29 cellular contexts compared by ENCODE assay signal in the genomic region with DNA sequence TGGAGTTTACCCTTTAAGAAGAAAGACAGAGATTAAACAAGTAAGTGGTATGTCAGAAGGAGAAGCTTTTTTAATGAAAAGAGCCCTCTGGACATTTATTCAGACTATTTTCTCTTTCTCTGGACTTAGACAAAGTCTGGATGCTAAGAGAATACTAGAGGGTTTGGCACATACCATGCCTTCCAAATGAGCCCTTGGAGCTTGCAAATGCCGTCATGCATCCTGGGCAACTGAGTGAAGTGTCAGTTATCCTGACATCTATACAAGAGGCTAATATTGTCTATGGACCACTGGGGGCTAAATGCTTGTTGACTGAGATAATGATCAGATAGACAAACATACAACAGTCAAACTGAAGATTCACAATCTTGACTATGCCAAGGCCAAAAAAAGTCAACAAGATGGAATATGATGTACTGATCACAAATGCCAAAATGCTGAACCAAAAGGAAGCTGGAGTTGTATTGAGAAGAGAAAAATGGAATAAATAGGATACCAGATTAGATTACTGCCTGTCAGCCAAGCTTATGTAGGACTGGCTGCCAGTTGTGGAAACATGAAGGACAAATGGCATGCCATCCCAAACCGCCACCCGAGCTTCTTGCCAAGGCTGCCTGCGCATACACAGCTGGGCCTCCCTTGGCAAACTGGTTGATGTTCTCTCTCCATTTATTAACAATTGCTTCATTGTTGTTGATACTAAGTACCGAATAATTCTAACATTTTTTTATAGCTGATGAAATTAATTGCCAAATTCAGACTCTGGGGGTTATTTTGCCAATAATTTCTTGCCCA.
A peak's percentile ranks its signal among the peaks of the same experiment; 100 is the strongest.
DNase-seq lines count a peak whose midpoint lies in the region; ATAC-seq and TF ChIP-seq lines count a peak whose summit lies in the region.
"Had no signal": no experiment of that assay in that cellular context is flagged by ENCODE, and none has a peak within 500 bp of the region (broad histone marks: within the 10 kb centered on the region; RNA-seq: fewer than 3 reads in every experiment).

No MANE protein-coding gene starts in this region.

- peak in 4 of 56 donors; percentile 11 to 39 (median 16) for TF ChIP-seq CTCF in dorsolateral prefrontal cortex (IDR thresholded peaks at IDR 0.05 in 54 of 56, conservative IDR thresholded peaks at IDR 0.05 in 2 of 56; ENCODE audit: low read depth in 1 of 56, partially characterized antibody in 56 of 56)

- H3K4me3 ChIP-seq in dorsolateral prefrontal cortex: no peak overlapping the region
- H3K4me3 ChIP-seq: ovary, PC-9, suprapubic skin had no signal

- H3K27ac ChIP-seq in dorsolateral prefrontal cortex: peak overlapping the region in 18 of 59 donors; percentile 3 to 59 (median 32)
- H3K27ac ChIP-seq: KMS-11, ovary, PC-9, suprapubic skin had no signal

- H3K27me3 ChIP-seq in dorsolateral prefrontal cortex: no peaks in the 10 kb centered on the region
- H3K27me3 ChIP-seq: ovary, suprapubic skin had no signal

- peak; percentile 42 for DNase-seq in NCI-H2196 (lab: John Stamatoyannopoulos, UW; ENCODE audit: unreplicated experiment)
- DNase-seq in dorsolateral prefrontal cortex: peak; percentile 6 to 85 (median 76)
- peak in 43 of 51 donors; percentile 1 to 83 (median 29) for DNase-seq in hypothalamus (lab: John Stamatoyannopoulos, UW)
- DNase-seq in putamen (ENCODE audit: low spot score): peak; percentile 80
- no peak for DNase-seq in NCI-H1930 (lab: John Stamatoyannopoulos, UW)
- no peak for DNase-seq in SW 1271 (lab: John Stamatoyannopoulos, UW)
- DNase-seq: activated CD4-positive, alpha-beta T cell treated with anti-CD3 and anti-CD28 coated beads, Interleukin-2, amount 10 ng/mL, durations not matched to agents 7 days and 5 days; activated CD8-positive, alpha-beta memory T cell treated with anti-CD3 and anti-CD28 coated beads, Interleukin-2, amount 10 ng/mL, durations not matched to agents 7 days and 5 days; activated naive CD4-positive, alpha-beta T cell treated with anti-CD3 and anti-CD28 coated beads, Interleukin-2, amount 10 ng/mL, durations not matched to agents 7 days and 5 days; activated T-cell treated with anti-CD3 and anti-CD28 coated beads, Interleukin-2, amount 50 U/mL, for 48 hours; CD4-positive, alpha-beta T cell; effector memory CD4-positive, alpha-beta T cell; foreskin fibroblast; left colon; natural killer cell; NCI-H1436 treated with DMSO at 0.1 percent for 48 hours; NCI-H510A treated with DMSO at 0.1 percent for 48 hours; NK-92 treated with Interleukin-12 subunit alpha and Interleukin-12 subunit beta, amount 100 ng/mL, for 24 hours; ovary; PC-9; SIG-M5; stimulated activated CD4-positive, alpha-beta T cell treated with anti-CD3 and anti-CD28 coated beads, Interleukin-4, amount 100 ng/mL, for 24 hours; T-helper 9 cell had no signal

- ATAC-seq in HG02759 (IDR thresholded peaks at IDR 0.05; ENCODE audit: unreplicated experiment): no peak
- ATAC-seq: activated CD8-positive, alpha-beta memory T cell treated with anti-CD3 and anti-CD28 coated beads, Interleukin-2, amount 10 ng/mL, durations not matched to agents 7 days and 5 days; HCT116; left colon; natural killer cell; sciatic nerve; stimulated activated memory B cell treated with anti-CD40 and anti-IgM and Interleukin-4, amounts not matched to agents 10 μg/mL and 1 μg/mL and 100 μg/mL, for 72 hours had no signal

- intact Hi-C loops in dorsolateral prefrontal cortex (cut with DNase I): loop anchor here in 1 of 2 donors (10.0 kb wide), 1 partner anchor 168 kb away; no protein-coding TSS in a partner anchor

Comparison
In these comparisons a context has a peak if more than half of its experiments do, and no peak if none do; other contexts are left out.
1. DNase-seq: peak in NCI-H2196 (single experiment), dorsolateral prefrontal cortex (10 of 10), hypothalamus (43 of 51) and putamen (single experiment); none in NCI-H1930 (0 of 2) and SW 1271 (0 of 2).